ENCODE assay signal across 14 cellular contexts in the genomic region with DNA sequence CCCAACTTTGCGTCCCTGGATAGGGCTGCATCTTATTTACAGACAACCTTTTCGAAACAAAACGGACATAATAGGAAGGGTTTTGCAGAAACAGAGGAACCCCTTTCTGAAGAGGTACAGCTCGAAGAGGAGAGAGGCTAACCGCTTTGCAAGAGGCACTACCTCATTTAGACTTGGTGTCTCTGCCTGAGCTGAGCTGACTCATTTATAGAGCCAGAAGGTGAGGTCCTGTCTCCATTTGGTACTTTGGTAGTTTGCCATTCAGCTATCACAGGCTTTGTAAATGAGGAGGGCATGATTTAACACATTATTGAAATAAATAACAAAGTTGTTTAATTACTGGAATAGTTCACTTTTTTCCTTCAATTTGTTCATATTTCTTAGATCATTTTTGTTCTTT.
"Had no signal": no experiment of that assay in that cellular context is flagged by ENCODE, and none has a peak within 500 bp of the region (broad histone marks: within the 10 kb centered on the region; RNA-seq: fewer than 3 reads in every experiment).

No MANE protein-coding gene starts in this region.

- H3K4me3 Mint-ChIP-seq: activated CD8-positive, alpha-beta T cell treated with anti-CD3 and anti-CD28 coated beads for 36 hours; activated naive CD8-positive, alpha-beta T cell treated with anti-CD3 and anti-CD28 coated beads, Interleukin-2, amount 10 ng/mL, durations not matched to agents 7 days and 5 days; activated T-cell treated with anti-CD3 and anti-CD28 coated beads, Interleukin-2, amount 50 U/mL, for 72 hours; stimulated activated memory B cell treated with anti-CD40 and anti-IgM and Interleukin-4, amounts not matched to agents 10 μg/mL and 1 μg/mL and 100 μg/mL, for 72 hours had no signal

- H3K36me3 Mint-ChIP-seq: activated naive CD8-positive, alpha-beta T cell treated with anti-CD3 and anti-CD28 coated beads, Interleukin-2, amount 10 ng/mL, durations not matched to agents 7 days and 5 days; mesothelial cell of epicardium; stimulated activated memory B cell treated with anti-CD40 and anti-IgM and Interleukin-4, amounts not matched to agents 10 μg/mL and 1 μg/mL and 100 μg/mL, for 72 hours had no signal

- DNase-seq: activated CD4-positive, alpha-beta T cell treated with anti-CD3 and anti-CD28 coated beads for 4 hours; activated CD8-positive, alpha-beta memory T cell treated with anti-CD3 and anti-CD28 coated beads, Interleukin-2, amount 50 U/mL, for 4 hours; activated CD8-positive, alpha-beta T cell treated with anti-CD3 and anti-CD28 coated beads for 36 hours; activated naive CD8-positive, alpha-beta T cell treated with anti-CD3 and anti-CD28 coated beads, Interleukin-2, amount 10 ng/mL, durations not matched to agents 7 days and 5 days; activated T-cell treated with anti-CD3 and anti-CD28 coated beads, Interleukin-2, amount 50 U/mL, for 72 hours; anterior cingulate cortex; glutamatergic neuron; left cardiac atrium; lower lobe of right lung; right cardiac atrium; tibial artery had no signal

- H3K9me3 Mint-ChIP-seq: activated CD8-positive, alpha-beta T cell treated with anti-CD3 and anti-CD28 coated beads for 36 hours; activated naive CD8-positive, alpha-beta T cell treated with anti-CD3 and anti-CD28 coated beads, Interleukin-2, amount 10 ng/mL, durations not matched to agents 7 days and 5 days; activated T-cell treated with anti-CD3 and anti-CD28 coated beads, Interleukin-2, amount 50 U/mL, for 72 hours; mesothelial cell of epicardium; stimulated activated memory B cell treated with anti-CD40 and anti-IgM and Interleukin-4, amounts not matched to agents 10 μg/mL and 1 μg/mL and 100 μg/mL, for 72 hours had no signal

- ATAC-seq: activated CD8-positive, alpha-beta T cell treated with anti-CD3 and anti-CD28 coated beads for 36 hours; activated T-cell treated with anti-CD3 and anti-CD28 coated beads, Interleukin-2, amount 50 U/mL, for 72 hours; lower lobe of right lung; right cardiac atrium; stimulated activated memory B cell treated with anti-CD40 and anti-IgM and Interleukin-4, amounts not matched to agents 10 μg/mL and 1 μg/mL and 100 μg/mL, for 72 hours had no signal

- H3K27ac Mint-ChIP-seq: activated CD8-positive, alpha-beta T cell treated with anti-CD3 and anti-CD28 coated beads for 36 hours; activated naive CD8-positive, alpha-beta T cell treated with anti-CD3 and anti-CD28 coated beads, Interleukin-2, amount 10 ng/mL, durations not matched to agents 7 days and 5 days; activated T-cell treated with anti-CD3 and anti-CD28 coated beads, Interleukin-2, amount 50 U/mL, for 72 hours; mesothelial cell of epicardium; progenitor cell of endocrine pancreas; stimulated activated memory B cell treated with anti-CD40 and anti-IgM and Interleukin-4, amounts not matched to agents 10 μg/mL and 1 μg/mL and 100 μg/mL, for 72 hours had no signal
